Comparison of ENCODE assay signal across 1 cellular context in genomic region chr3:32848215-32848614, GRCh38.
TF ChIP-seq lines count a peak whose summit lies in the region.

No MANE protein-coding gene starts in this region.

TF ChIP-seq in HepG2, 621 proteins besides CTCF, POLR2A, EP300 and RAD21:
- TF ChIP-seq RBM22 (optimal IDR thresholded peaks at IDR 0.05; ENCODE audit: low read length): peak; percentile 75
- TF ChIP-seq SSRP1 (CRISPR knock-in tag; IDR thresholded peaks at IDR 0.05): 0 out of 2 replicates have a peak, but pooled peaks have one; percentile 55
- TF ChIP-seq MAX (IDR thresholded peaks at IDR 0.05): 0 out of 2 replicates have a peak, but pooled peaks have one; percentile 1
- no peak for TF ChIP-seq ZBED4 (CRISPR knock-in tag; IDR thresholded peaks at IDR 0.05; ENCODE audit: borderline replicate concordance)
- no peak for TF ChIP-seq ZMYM3 (CRISPR knock-in tag; IDR thresholded peaks at IDR 0.05)
- TF ChIP-seq CBX5 (CRISPR knock-in tag; IDR thresholded peaks at IDR 0.05; ENCODE audit: borderline replicate concordance): no peak
- TF ChIP-seq ZNF549 (CRISPR knock-in tag; IDR thresholded peaks at IDR 0.05): no peak
- peak; percentile 29; the same call in 1 of the 2 replicates for TF ChIP-seq SAP130 (CRISPR knock-in tag; IDR thresholded peaks at IDR 0.05; ENCODE audit: low read depth)
- TF ChIP-seq ZNF564 (CRISPR knock-in tag; IDR thresholded peaks at IDR 0.05): no peak
- TF ChIP-seq TFAP4 (IDR thresholded peaks at IDR 0.05; ENCODE audit: borderline replicate concordance, low read depth): peak; percentile 65; the same call in 1 of the 2 replicates
- no peak for TF ChIP-seq ZNF570 (CRISPR knock-in tag; IDR thresholded peaks at IDR 0.05; ENCODE audit: borderline replicate concordance)
- peak; percentile 69; the same call in 1 of the 2 replicates for TF ChIP-seq PATZ1 (CRISPR knock-in tag; IDR thresholded peaks at IDR 0.05)
